ENCODE assay signal across 1 cellular context in the genomic region with DNA sequence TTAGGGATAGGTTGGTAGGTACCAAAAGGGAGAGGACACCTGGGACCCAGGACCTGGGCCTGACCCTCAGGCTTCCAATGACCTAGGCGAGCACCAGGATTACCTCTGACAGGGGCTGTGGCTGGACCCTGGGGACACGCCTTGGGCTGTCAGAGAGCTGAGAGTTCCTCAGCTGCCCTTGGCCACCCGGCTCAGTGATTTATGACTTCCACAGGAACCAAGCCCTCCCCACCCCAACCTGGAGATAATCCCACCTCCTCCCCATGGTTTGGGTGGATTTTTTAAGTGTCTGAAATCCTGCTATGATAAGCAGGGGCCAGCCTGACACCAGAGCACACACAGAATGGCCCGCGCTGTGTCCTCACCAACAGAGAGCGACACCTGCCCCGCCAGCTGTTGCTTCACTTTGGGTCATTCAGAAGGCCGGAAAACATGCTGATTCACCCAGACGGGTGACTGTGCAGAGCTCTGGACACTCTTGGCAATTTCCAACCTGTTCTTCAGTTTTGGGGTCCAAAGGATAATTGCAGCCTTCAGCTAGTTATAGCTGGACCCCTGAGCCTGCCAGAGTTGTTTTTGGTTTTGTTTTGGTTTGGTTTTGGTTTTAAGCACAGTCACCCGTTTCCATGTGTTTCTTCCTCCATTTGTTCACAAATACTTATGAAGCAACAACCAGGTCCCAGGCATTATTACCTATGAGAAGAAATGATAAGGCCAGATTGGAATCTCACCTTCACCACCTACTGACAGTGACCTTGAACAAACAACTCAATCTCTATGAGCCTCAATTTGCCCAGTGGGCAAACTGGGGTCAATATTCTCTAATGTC.
TF ChIP-seq lines count a peak whose summit lies in the region.

No MANE protein-coding gene starts in this region.

TF ChIP-seq in K562, 482 proteins besides CTCF, POLR2A, EP300 and RAD21 (continues in another document):
- TF ChIP-seq, protein P1, sequence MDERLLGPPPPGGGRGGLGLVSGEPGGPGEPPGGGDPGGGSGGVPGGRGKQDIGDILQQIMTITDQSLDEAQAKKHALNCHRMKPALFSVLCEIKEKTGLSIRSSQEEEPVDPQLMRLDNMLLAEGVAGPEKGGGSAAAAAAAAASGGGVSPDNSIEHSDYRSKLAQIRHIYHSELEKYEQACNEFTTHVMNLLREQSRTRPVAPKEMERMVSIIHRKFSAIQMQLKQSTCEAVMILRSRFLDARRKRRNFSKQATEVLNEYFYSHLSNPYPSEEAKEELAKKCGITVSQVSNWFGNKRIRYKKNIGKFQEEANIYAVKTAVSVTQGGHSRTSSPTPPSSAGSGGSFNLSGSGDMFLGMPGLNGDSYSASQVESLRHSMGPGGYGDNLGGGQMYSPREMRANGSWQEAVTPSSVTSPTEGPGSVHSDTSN (CRISPR knock-in tag; IDR thresholded peaks at IDR 0.05; ENCODE audit: low read depth) = no peak
- TF ChIP-seq, protein P1 (tag; conservative IDR thresholded peaks at IDR 0.05; ENCODE audit: low read depth) = peak; percentile 61
- TF ChIP-seq PHF21A (IDR thresholded peaks at IDR 0.05; ENCODE audit: borderline replicate concordance, low read depth) = no peak
- TF ChIP-seq, protein P2, sequence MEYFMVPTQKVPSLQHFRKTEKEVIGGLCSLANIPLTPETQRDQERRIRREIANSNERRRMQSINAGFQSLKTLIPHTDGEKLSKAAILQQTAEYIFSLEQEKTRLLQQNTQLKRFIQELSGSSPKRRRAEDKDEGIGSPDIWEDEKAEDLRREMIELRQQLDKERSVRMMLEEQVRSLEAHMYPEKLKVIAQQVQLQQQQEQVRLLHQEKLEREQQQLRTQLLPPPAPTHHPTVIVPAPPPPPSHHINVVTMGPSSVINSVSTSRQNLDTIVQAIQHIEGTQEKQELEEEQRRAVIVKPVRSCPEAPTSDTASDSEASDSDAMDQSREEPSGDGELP (CRISPR knock-in tag; IDR thresholded peaks at IDR 0.05; ENCODE audit: borderline replicate concordance) = peak; percentile 79
- TF ChIP-seq MAFK (IDR thresholded peaks at IDR 0.05; ENCODE audit: low read length) = peak; percentile 54; the same call in 1 of the 2 replicates
- no peak for TF ChIP-seq U2AF2 (optimal IDR thresholded peaks at IDR 0.05; ENCODE audit: low read depth, low read length)
- TF ChIP-seq EGR1 (conservative IDR thresholded peaks at IDR 0.05) = no peak
- peak in 1 of 2 experiments; percentile 52; a peak in 2 of 4 replicates for TF ChIP-seq MAZ (CRISPR knock-in tag; conservative IDR thresholded peaks at IDR 0.05 in 1 of 2, IDR thresholded peaks at IDR 0.05 in 1 of 2)
- TF ChIP-seq ZNF347 (CRISPR knock-in tag; IDR thresholded peaks at IDR 0.05; ENCODE audit: low read depth) = no peak
- TF ChIP-seq C11orf30 (IDR thresholded peaks at IDR 0.05; ENCODE audit: low read depth) = peak; percentile 89
- TF ChIP-seq ESRRA (IDR thresholded peaks at IDR 0.05; ENCODE audit: borderline replicate concordance, low read depth) = 0 out of 2 replicates have a peak, but pooled peaks have one; percentile 22
- TF ChIP-seq, protein P3, sequence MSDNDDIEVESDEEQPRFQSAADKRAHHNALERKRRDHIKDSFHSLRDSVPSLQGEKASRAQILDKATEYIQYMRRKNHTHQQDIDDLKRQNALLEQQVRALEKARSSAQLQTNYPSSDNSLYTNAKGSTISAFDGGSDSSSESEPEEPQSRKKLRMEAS (CRISPR knock-in tag; IDR thresholded peaks at IDR 0.05) = no peak
- TF ChIP-seq, protein P4, sequence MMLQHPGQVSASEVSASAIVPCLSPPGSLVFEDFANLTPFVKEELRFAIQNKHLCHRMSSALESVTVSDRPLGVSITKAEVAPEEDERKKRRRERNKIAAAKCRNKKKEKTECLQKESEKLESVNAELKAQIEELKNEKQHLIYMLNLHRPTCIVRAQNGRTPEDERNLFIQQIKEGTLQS (IDR thresholded peaks at IDR 0.05) = peak; percentile 60
- TF ChIP-seq, protein P4 (CRISPR knock-in tag; conservative IDR thresholded peaks at IDR 0.05) = no peak
- TF ChIP-seq ETV1 (tag; conservative IDR thresholded peaks at IDR 0.05; ENCODE audit: low read depth) = 0 out of 2 replicates have a peak, but pooled peaks have one; percentile 24
- TF ChIP-seq BHLHE40 (IDR thresholded peaks at IDR 0.05; ENCODE audit: low read length) = peak; percentile 45; the same call in 1 of the 2 replicates
- no peak for TF ChIP-seq NR2C2 (CRISPR knock-in tag; IDR thresholded peaks at IDR 0.05)
- peak; percentile 48; the same call in 1 of the 2 replicates for TF ChIP-seq NR2C2 (tag; IDR thresholded peaks at IDR 0.05)
- no peak for TF ChIP-seq ZNF561 (CRISPR knock-in tag; conservative IDR thresholded peaks at IDR 0.05)
- TF ChIP-seq, protein P5, sequence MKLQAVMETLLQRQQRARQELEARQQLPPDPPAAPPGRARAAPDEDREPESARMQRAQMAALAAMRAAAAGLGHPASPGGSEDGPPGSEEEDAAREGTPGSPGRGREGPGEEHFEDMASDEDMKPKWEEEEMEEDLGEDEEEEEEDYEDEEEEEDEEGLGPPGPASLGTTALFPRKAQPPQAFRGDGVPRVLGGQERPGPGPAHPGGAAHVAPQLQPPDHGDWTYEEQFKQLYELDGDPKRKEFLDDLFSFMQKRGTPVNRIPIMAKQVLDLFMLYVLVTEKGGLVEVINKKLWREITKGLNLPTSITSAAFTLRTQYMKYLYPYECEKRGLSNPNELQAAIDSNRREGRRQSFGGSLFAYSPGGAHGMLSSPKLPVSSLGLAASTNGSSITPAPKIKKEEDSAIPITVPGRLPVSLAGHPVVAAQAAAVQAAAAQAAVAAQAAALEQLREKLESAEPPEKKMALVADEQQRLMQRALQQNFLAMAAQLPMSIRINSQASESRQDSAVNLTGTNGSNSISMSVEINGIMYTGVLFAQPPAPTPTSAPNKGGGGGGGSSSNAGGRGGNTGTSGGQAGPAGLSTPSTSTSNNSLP (IDR thresholded peaks at IDR 0.05; ENCODE audit: borderline replicate concordance, low read depth, low read length) = no peak
- peak; percentile 76 for TF ChIP-seq MAFG (tag; conservative IDR thresholded peaks at IDR 0.05)
- TF ChIP-seq TBP (optimal IDR thresholded peaks at IDR 0.05; ENCODE audit: low read depth, low read length) = no peak
- no peak for TF ChIP-seq TEAD2 (tag; IDR thresholded peaks at IDR 0.05)
- TF ChIP-seq CEBPB (tag; IDR thresholded peaks at IDR 0.05) = peak; percentile 81
- TF ChIP-seq CEBPG (CRISPR knock-in tag; IDR thresholded peaks at IDR 0.05) = no peak
- peak; percentile 86 to 88 for TF ChIP-seq CEBPG (tag; conservative IDR thresholded peaks at IDR 0.05 in 1 of 2, IDR thresholded peaks at IDR 0.05 in 1 of 2)
- no peak for TF ChIP-seq GABPB1 (CRISPR knock-in tag; IDR thresholded peaks at IDR 0.05)
- TF ChIP-seq MYNN (IDR thresholded peaks at IDR 0.05) = no peak
- no peak for TF ChIP-seq MYNN (CRISPR knock-in tag; IDR thresholded peaks at IDR 0.05)
- 0 out of 2 replicates have a peak, but pooled peaks have one; percentile 15 for TF ChIP-seq ZNF175 (CRISPR knock-in tag; IDR thresholded peaks at IDR 0.05; ENCODE audit: low read depth)
- no peak for TF ChIP-seq MED1 (CRISPR knock-in tag; IDR thresholded peaks at IDR 0.05; ENCODE audit: borderline replicate concordance)
- TF ChIP-seq TRIM24 (IDR thresholded peaks at IDR 0.05) = 0 out of 4 replicates have a peak, but pooled peaks of 1 of the 2 experiments have one; percentile 40
- TF ChIP-seq NELFE (IDR thresholded peaks at IDR 0.05; ENCODE audit: insufficient read depth, insufficient read length) = no peak
- no peak for TF ChIP-seq FOXK1 (CRISPR knock-in tag; IDR thresholded peaks at IDR 0.05; ENCODE audit: borderline replicate concordance)
- TF ChIP-seq RNF2 (IDR thresholded peaks at IDR 0.05) = no peak
- TF ChIP-seq, protein P6, sequence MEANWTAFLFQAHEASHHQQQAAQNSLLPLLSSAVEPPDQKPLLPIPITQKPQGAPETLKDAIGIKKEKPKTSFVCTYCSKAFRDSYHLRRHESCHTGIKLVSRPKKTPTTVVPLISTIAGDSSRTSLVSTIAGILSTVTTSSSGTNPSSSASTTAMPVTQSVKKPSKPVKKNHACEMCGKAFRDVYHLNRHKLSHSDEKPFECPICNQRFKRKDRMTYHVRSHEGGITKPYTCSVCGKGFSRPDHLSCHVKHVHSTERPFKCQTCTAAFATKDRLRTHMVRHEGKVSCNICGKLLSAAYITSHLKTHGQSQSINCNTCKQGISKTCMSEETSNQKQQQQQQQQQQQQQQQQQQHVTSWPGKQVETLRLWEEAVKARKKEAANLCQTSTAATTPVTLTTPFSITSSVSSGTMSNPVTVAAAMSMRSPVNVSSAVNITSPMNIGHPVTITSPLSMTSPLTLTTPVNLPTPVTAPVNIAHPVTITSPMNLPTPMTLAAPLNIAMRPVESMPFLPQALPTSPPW (CRISPR knock-in tag; IDR thresholded peaks at IDR 0.05) = peak; percentile 11; the same call in 1 of the 2 replicates
- TF ChIP-seq NUFIP1 (IDR thresholded peaks at IDR 0.05; ENCODE audit: partially characterized antibody) = no peak
- TF ChIP-seq ZNF316 (IDR thresholded peaks at IDR 0.05) = peak; percentile 77
- TF ChIP-seq DPF2 (IDR thresholded peaks at IDR 0.05) = 0 out of 2 replicates have a peak, but pooled peaks have one; percentile 45
- peak; percentile 84 for TF ChIP-seq MEIS2 (IDR thresholded peaks at IDR 0.05; ENCODE audit: partially characterized antibody)
- peak in 1 of 2 experiments; percentile 48; a peak in 1 of 4 replicates for TF ChIP-seq RCOR1 (IDR thresholded peaks at IDR 0.05; ENCODE audit: borderline replicate concordance in 1 of 2, low read depth in 2 of 2, low read length in 2 of 2)
- no peak for TF ChIP-seq THRAP3 (IDR thresholded peaks at IDR 0.05; ENCODE audit: borderline replicate concordance)
- TF ChIP-seq BACH1 (tag; IDR thresholded peaks at IDR 0.05) = 0 out of 2 replicates have a peak, but pooled peaks have one; percentile 40
- no peak for TF ChIP-seq TBL1XR1 (IDR thresholded peaks at IDR 0.05; ENCODE audit: low read length in 2 of 2)
- TF ChIP-seq ADNP (tag; IDR thresholded peaks at IDR 0.05) = no peak
- TF ChIP-seq ZNF668 (CRISPR knock-in tag; IDR thresholded peaks at IDR 0.05) = no peak
- TF ChIP-seq TEAD1 (CRISPR knock-in tag; IDR thresholded peaks at IDR 0.05) = no peak
- TF ChIP-seq, protein P7, sequence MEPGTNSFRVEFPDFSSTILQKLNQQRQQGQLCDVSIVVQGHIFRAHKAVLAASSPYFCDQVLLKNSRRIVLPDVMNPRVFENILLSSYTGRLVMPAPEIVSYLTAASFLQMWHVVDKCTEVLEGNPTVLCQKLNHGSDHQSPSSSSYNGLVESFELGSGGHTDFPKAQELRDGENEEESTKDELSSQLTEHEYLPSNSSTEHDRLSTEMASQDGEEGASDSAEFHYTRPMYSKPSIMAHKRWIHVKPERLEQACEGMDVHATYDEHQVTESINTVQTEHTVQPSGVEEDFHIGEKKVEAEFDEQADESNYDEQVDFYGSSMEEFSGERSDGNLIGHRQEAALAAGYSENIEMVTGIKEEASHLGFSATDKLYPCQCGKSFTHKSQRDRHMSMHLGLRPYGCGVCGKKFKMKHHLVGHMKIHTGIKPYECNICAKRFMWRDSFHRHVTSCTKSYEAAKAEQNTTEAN (CRISPR knock-in tag; IDR thresholded peaks at IDR 0.05) = no peak
- peak; percentile 30; the same call in 1 of the 2 replicates for TF ChIP-seq CBFA2T3 (IDR thresholded peaks at IDR 0.05)
- TF ChIP-seq SMAD2 (IDR thresholded peaks at IDR 0.05; ENCODE audit: low read depth, low read length) = no peak
- TF ChIP-seq NFE2 (IDR thresholded peaks at IDR 0.05; ENCODE audit: low read depth) = peak; percentile 91
- no peak for TF ChIP-seq NR2C1 (IDR thresholded peaks at IDR 0.05)
- TF ChIP-seq NR2C1 (tag; IDR thresholded peaks at IDR 0.05) = 0 out of 2 replicates have a peak, but pooled peaks have one; percentile 24
- TF ChIP-seq CBFA2T2 (conservative IDR thresholded peaks at IDR 0.05) = 0 out of 2 replicates have a peak, but pooled peaks have one; percentile 17
- TF ChIP-seq, protein P8, sequence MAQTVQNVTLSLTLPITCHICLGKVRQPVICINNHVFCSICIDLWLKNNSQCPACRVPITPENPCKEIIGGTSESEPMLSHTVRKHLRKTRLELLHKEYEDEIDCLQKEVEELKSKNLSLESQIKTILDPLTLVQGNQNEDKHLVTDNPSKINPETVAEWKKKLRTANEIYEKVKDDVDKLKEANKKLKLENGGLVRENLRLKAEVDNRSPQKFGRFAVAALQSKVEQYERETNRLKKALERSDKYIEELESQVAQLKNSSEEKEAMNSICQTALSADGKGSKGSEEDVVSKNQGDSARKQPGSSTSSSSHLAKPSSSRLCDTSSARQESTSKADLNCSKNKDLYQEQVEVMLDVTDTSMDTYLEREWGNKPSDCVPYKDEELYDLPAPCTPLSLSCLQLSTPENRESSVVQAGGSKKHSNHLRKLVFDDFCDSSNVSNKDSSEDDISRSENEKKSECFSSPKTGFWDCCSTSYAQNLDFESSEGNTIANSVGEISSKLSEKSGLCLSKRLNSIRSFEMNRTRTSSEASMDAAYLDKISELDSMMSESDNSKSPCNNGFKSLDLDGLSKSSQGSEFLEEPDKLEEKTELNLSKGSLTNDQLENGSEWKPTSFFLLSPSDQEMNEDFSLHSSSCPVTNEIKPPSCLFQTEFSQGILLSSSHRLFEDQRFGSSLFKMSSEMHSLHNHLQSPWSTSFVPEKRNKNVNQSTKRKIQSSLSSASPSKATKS (CRISPR knock-in tag; IDR thresholded peaks at IDR 0.05) = no peak
- peak; percentile 14; the same call in 1 of the 2 replicates for TF ChIP-seq ARID1B (IDR thresholded peaks at IDR 0.05)
- TF ChIP-seq NFYB (IDR thresholded peaks at IDR 0.05; ENCODE audit: extremely low read depth, insufficient read length) = no peak
- TF ChIP-seq, protein P9, sequence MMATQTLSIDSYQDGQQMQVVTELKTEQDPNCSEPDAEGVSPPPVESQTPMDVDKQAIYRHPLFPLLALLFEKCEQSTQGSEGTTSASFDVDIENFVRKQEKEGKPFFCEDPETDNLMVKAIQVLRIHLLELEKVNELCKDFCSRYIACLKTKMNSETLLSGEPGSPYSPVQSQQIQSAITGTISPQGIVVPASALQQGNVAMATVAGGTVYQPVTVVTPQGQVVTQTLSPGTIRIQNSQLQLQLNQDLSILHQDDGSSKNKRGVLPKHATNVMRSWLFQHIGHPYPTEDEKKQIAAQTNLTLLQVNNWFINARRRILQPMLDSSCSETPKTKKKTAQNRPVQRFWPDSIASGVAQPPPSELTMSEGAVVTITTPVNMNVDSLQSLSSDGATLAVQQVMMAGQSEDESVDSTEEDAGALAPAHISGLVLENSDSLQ (IDR thresholded peaks at IDR 0.05) = peak; percentile 92
- no peak for TF ChIP-seq MECOM (CRISPR knock-in tag; IDR thresholded peaks at IDR 0.05)
- no peak for TF ChIP-seq PPARD (CRISPR knock-in tag; IDR thresholded peaks at IDR 0.05)
- 0 out of 2 replicates have a peak, but pooled peaks have one; percentile 54 for TF ChIP-seq SMAD4 (CRISPR knock-in tag; conservative IDR thresholded peaks at IDR 0.05)
- TF ChIP-seq SMARCC2 (IDR thresholded peaks at IDR 0.05; ENCODE audit: low read depth) = no peak
- TF ChIP-seq FOSL1 (tag; conservative IDR thresholded peaks at IDR 0.05) = peak; percentile 59
